7 cellular contexts compared by ENCODE assay signal in the genomic region with DNA sequence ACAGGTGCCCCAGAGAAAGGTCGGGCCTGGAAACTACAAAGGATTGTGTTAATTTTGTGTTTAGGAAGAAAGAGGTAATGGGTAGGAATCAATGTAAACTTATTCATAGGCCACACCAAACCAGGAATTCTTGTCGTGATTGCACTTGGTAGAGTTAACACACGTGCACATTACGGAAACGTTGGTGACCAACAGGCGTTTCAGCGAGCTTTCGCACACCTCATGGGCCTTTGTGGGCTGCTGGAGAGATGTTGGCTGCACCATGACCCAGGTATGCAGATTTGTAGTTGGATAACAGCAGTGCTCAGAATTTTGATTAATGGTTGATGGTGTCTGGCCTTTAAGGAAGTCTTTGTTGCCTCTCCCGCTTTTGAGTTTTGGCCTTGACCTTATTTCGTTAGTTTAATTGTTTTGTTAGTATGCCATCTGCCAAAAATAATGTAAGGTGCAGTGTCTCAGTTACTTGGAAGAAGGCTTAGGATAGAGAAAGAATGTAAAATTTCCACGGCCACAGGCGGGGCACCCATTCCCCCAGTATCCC. TPM values are rescaled to one million over a fixed set of nuclear protein-coding genes. Genes with fewer than 3 reads are reported as not detected.
A peak's percentile ranks its signal among the peaks of the same experiment; 100 is the strongest.
DNase-seq lines count a peak whose midpoint lies in the region; ATAC-seq, FAIRE-seq and TF ChIP-seq lines count a peak whose summit lies in the region.

No MANE protein-coding gene starts in this region.

- peak overlapping the region; percentile 66 for H3K4me3 Mint-ChIP-seq in T-helper 17 cell

- H3K36me3 ChIP-seq in gastroesophageal sphincter (no peaks in the 10 kb centered on the region), spleen (no peaks in the 10 kb centered on the region)

- H3K36me3 Mint-ChIP-seq in T-helper 17 cell (ENCODE audit: low read depth), result no peaks in the 10 kb centered on the region

- 76 to 78% methylated on average over 7 to 12 of the region's 12 CpGs for WGBS in gastroesophageal sphincter (ENCODE audit: low coverage in 1 of 2), 2 donors
- WGBS in spleen, 5 donors, result 81 to 86% (median 84%) methylated on average over 12 of the region's 12 CpGs

- TF ChIP-seq POLR2A in gastroesophageal sphincter (IDR thresholded peaks at IDR 0.05) (no peak), spleen (IDR thresholded peaks at IDR 0.05) (no peak)

- no peak for ATAC-seq in T-helper 17 cell
- no peak for ATAC-seq in gastroesophageal sphincter

- peak overlapping the region in 3 of 4 donors; percentile 96 to 100 (median 97) for H3K27ac ChIP-seq in gastroesophageal sphincter
- peak overlapping the region in 5 of 8 donors; percentile 5 to 99 (median 97) for H3K27ac ChIP-seq in spleen

- H3K4me3 ChIP-seq in gastroesophageal sphincter (peak overlapping the region in 1 of 2 donors; percentile 91), spleen (peak overlapping the region in 3 of 8 donors; percentile 79 to 97 (median 97))

- no peak for DNase-seq in GM18507 (ENCODE audit: extremely low spot score, insufficient read length, low read depth)
- DNase-seq in T-helper 17 cell, result no peak
- no peak for DNase-seq in spleen
- DNase-seq in SIG-M5 treated with dmso at 0.1 percent for 504 hours (lab: John Stamatoyannopoulos, UW; ENCODE audit: unreplicated experiment), result no peak
- no peak for DNase-seq in NCI-H1694 (lab: John Stamatoyannopoulos, UW)
- no peak for DNase-seq in ureter (ENCODE audit: low spot score)

- H3K9me3 ChIP-seq in T-helper 17 cell (ENCODE audit: control insufficient read depth, low read length, poor library complexity, severe bottlenecking) (no peaks in the 10 kb centered on the region), gastroesophageal sphincter (no peaks in the 10 kb centered on the region), spleen (no peaks in the 10 kb centered on the region)

- H3K4me1 Mint-ChIP-seq in T-helper 17 cell, result peaks cover 37% of the 10 kb centered on the region

- FAIRE-seq in GM18507 (lab: Jason Lieb, UNC), result peak; percentile 29

- H3K27me3 Mint-ChIP-seq in T-helper 17 cell, result no peaks in the 10 kb centered on the region

- H3K27me3 ChIP-seq in gastroesophageal sphincter (no peaks in the 10 kb centered on the region), spleen (replicated peaks in 1 of 7) (no peaks in the 10 kb centered on the region)

- intact Hi-C loops in spleen (cut with DNase I; ENCODE audit: low total_unique reads), result no loop called here

- no peak for TF ChIP-seq EP300 in gastroesophageal sphincter (IDR thresholded peaks at IDR 0.05)

- no peak for TF ChIP-seq CTCF in gastroesophageal sphincter (IDR thresholded peaks at IDR 0.05)
- no peak for TF ChIP-seq CTCF in spleen (IDR thresholded peaks at IDR 0.05 in 8 of 11, conservative IDR thresholded peaks at IDR 0.05 in 3 of 11)

- H3K4me1 ChIP-seq in gastroesophageal sphincter, result peaks cover 0 to 72% (median 14%) of the 10 kb centered on the region in 3 donors
- H3K4me1 ChIP-seq in spleen, result peaks cover 18 to 71% (median 40%) of the 10 kb centered on the region in 6 donors

- peak overlapping the region; percentile 83 for H3K27ac Mint-ChIP-seq in T-helper 17 cell

RNA-seq across cellular contexts. Expression of gene ZNF236, which starts 1.8 kb away (rescaled TPM):
- total RNA-seq in T-helper 17 cell (10 to 100 TPM; 29.5 to 29.9 TPM), gastroesophageal sphincter (10 to 100 TPM in 3 of 4 donors, 1 to 10 TPM in 1; 8.5 to 26.8 (median 16.8) TPM), spleen (10 to 100 TPM; 15.1 to 25.4 (median 24.1) TPM), ureter (30.0 TPM)
- polyA plus RNA-seq in spleen, result 1 to 10 TPM; 1.5 to 2.6 (median 2.4) TPM
